9 cellular contexts compared by ENCODE assay signal in the genomic region with DNA sequence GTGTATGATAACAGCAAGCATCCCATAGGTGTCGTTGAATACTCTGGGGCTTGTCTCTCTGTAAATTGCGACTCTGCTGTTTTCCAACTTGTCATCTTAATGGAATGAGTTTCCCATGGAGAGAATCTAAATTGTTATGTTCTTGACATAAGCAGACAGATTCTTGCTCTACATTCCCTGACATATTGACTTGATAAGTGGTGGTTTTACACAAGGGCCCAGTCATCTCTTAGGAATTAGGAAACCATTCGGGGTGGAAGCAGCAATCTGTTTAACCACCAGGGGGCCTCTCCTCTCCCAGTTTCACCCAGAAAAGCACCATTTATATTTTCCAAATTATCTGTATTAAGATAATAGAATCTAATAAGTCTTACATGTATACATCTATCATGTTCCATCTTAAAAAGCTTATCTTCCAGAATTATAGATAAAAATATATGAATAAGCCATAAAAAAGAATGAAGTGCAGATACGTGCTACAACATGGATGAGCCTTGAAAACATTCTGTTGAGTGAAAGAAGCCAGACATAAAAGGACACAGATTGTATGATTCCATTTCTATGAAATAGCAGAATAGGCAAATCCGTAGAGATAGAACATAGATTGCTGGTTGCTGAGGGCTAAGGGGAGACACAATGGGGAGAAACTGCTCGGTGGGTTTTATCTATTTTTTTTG.
DNase-seq lines count a peak whose midpoint lies in the region; ATAC-seq and TF ChIP-seq lines count a peak whose summit lies in the region.
"Had no signal": no experiment of that assay in that cellular context is flagged by ENCODE, and none has a peak within 500 bp of the region (broad histone marks: within the 10 kb centered on the region; RNA-seq: fewer than 3 reads in every experiment).

No MANE protein-coding gene starts in this region.

- peaks cover 50% of the 10 kb centered on the region for H3K4me1 Mint-ChIP-seq in nephron

- ATAC-seq in HG03378 (IDR thresholded peaks at IDR 0.05; ENCODE audit: unreplicated experiment) (no peak), GM21515 (IDR thresholded peaks at IDR 0.05; ENCODE audit: unreplicated experiment) (no peak)

- DNase-seq in DMS 273 (lab: John Stamatoyannopoulos, UW; ENCODE audit: unreplicated experiment) = peak; percentile 55
- no peak for DNase-seq in DMS 273 treated with DMSO at 0.1 percent for 48 hours (lab: John Stamatoyannopoulos, UW)
- DNase-seq in HuH-7 (ENCODE audit: low spot score) = peak; percentile 43
- DNase-seq in SKM-1 (lab: John Stamatoyannopoulos, UW; ENCODE audit: unreplicated experiment) = peak; percentile 16
- DNase-seq in epithelial cell of prostate (ENCODE audit: low read depth, low spot score) = no peak

- peak; percentile 70 to 77 (median 75) for TF ChIP-seq CTCF in nephron (IDR thresholded peaks at IDR 0.05; ENCODE audit: unreplicated experiment in 3 of 3)

- H3K27ac ChIP-seq in epithelial cell of prostate = peak overlapping the region; percentile 46
- H3K27ac ChIP-seq: BLaER1 had no signal

- peak overlapping the region in 1 of 3 experiments; percentile 24 for H3K27ac Mint-ChIP-seq in nephron

- no peaks in the 10 kb centered on the region for H3K27me3 Mint-ChIP-seq in nephron (ENCODE audit: low read depth)

- H3K9me3 Mint-ChIP-seq in nephron = no peaks in the 10 kb centered on the region

- no peak overlapping the region for H3K4me3 Mint-ChIP-seq in nephron

- peaks cover 63% of the 10 kb centered on the region for H3K36me3 Mint-ChIP-seq in nephron (ENCODE audit: low read depth)

Comparison
In these comparisons a context has a peak if more than half of its experiments do, and no peak if none do; other contexts are left out.
1. DNase-seq: peak in DMS 273 (single experiment), HuH-7 (single experiment) and SKM-1 (single experiment); none in DMS 273 treated with DMSO at 0.1 percent for 48 hours (single experiment) and epithelial cell of prostate (single experiment).